Comparison of ENCODE assay signal across 16 cellular contexts in the genomic region with DNA sequence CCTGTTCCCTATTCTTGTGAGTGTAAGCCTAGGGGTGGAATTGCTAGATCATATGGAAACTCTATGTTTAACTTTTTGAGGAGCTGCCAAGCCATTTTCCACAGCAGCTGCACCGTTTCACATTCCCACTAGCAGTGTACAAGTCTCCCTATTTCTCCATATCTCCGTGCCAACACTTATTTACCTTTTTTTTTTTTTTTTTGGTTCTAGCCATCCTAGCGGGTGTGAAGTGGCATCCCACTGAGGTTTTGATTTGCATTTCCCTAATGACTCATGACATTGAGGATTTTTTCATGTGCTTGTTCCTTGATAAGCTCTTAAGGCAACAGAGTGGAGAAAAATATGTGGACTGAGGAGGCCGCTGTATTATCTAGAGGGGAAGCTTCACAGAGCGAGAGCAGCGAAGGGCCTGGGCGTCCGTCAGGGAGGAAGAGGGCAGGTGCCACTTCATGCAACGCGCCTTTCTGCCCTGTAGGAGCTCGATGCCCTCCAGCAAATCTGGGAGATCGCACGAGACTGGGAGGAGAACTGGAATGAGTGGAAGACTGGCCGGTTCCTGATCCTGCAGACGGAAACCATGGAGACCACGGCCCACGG. TPM values are rescaled to one million over a fixed set of nuclear protein-coding genes. Genes with fewer than 3 reads are reported as not detected.
DNase-seq lines count a peak whose midpoint lies in the region; ATAC-seq, FAIRE-seq and TF ChIP-seq lines count a peak whose summit lies in the region.
"Had no signal": no experiment of that assay in that cellular context is flagged by ENCODE, and none has a peak within 500 bp of the region (broad histone marks: within the 10 kb centered on the region; RNA-seq: fewer than 3 reads in every experiment).

No MANE protein-coding gene starts in this region.

- H3K4me1 ChIP-seq in pancreas: no peaks in the 10 kb centered on the region
- no peaks in the 10 kb centered on the region for H3K4me1 ChIP-seq in right atrium auricular region
- H3K4me1 ChIP-seq: Caco-2, testis had no signal

- DNase-seq in DMS 273 (lab: John Stamatoyannopoulos, UW; ENCODE audit: unreplicated experiment): peak; percentile 18
- no peak for DNase-seq in DMS 273 treated with DMSO at 0.1 percent for 48 hours (lab: John Stamatoyannopoulos, UW)
- peak; percentile 69 for DNase-seq in NCI-H2171 treated with DMSO at 0.1 percent for 48 hours (lab: John Stamatoyannopoulos, UW)
- DNase-seq in epithelial cell of esophagus (ENCODE audit: low read depth): peak; percentile 24
- peak in 4 of 6 donors; percentile 64 to 70 (median 68) for DNase-seq in pancreas
- DNase-seq in GM03348 (ENCODE audit: low spot score): no peak
- no peak for DNase-seq in stimulated activated naive CD8-positive, alpha-beta T cell treated with anti-CD3 and anti-CD28 coated beads, Interleukin-15, Interleukin-2, amounts not matched to agents 100 U/mL and 50 U/mL, for 24 hours
- DNase-seq in right atrium auricular region (ENCODE audit: low spot score): no peak
- DNase-seq: activated effector memory CD4-positive, alpha-beta T cell treated with Interleukin-2 at 50 U/mL for 16 hours; Caco-2; mammary epithelial cell; NCI-H82; testis had no signal

- H3K9me3 ChIP-seq in pancreas (no peaks in the 10 kb centered on the region), right atrium auricular region (no peaks in the 10 kb centered on the region)
- H3K9me3 ChIP-seq: Caco-2, testis had no signal

- H3K4me3 ChIP-seq in epithelial cell of esophagus (ENCODE audit: low read length): no peak overlapping the region
- no peak overlapping the region for H3K4me3 ChIP-seq in pancreas
- H3K4me3 ChIP-seq in right atrium auricular region: no peak overlapping the region
- H3K4me3 ChIP-seq: hepatocyte, testis had no signal

- TF ChIP-seq CTCF in epithelial cell of esophagus (IDR thresholded peaks at IDR 0.05; ENCODE audit: insufficient read depth, low read depth, low read length, missing control alignments) (no peak), pancreas (IDR thresholded peaks at IDR 0.05) (no peak), right atrium auricular region (IDR thresholded peaks at IDR 0.05) (no peak)

- intact Hi-C loops in pancreas (cut with DNase I): no loop called here

- peak overlapping the region in 2 of 4 donors; percentile 1 to 6 for H3K27ac ChIP-seq in pancreas
- no peak overlapping the region for H3K27ac ChIP-seq in right atrium auricular region
- H3K27ac ChIP-seq: 22Rv1, hepatocyte, testis had no signal

- H3K27me3 ChIP-seq in pancreas (no peaks in the 10 kb centered on the region), right atrium auricular region (no peaks in the 10 kb centered on the region)
- H3K27me3 ChIP-seq: hepatocyte, testis had no signal

- 45 to 47% methylated on average over 17 of the region's 17 CpGs for WGBS in pancreas, 2 donors

- FAIRE-seq in pancreas (lab: Jason Lieb, UNC): no peak

- H3K36me3 ChIP-seq in pancreas (no peaks in the 10 kb centered on the region), right atrium auricular region (no peaks in the 10 kb centered on the region)

- ATAC-seq in pancreas: peak; percentile 86 to 90 (median 88)
- no peak for ATAC-seq in stimulated activated naive CD8-positive, alpha-beta T cell treated with anti-CD3 and anti-CD28 coated beads, Interleukin-15, Interleukin-2, amounts not matched to agents 100 U/mL and 50 U/mL, for 24 hours

RNA-seq across cellular contexts. Expression of a gene that starts 50.0 kb away (rescaled TPM):
- total RNA-seq in pancreas (under 1 TPM; 0.09 to 0.52 (median 0.19) TPM), right atrium auricular region (under 1 TPM in 1 of 2 donors, not detected in 1; 0.08 TPM)
- polyA plus RNA-seq in pancreas: under 1 TPM; 0.38 TPM
- total RNA-seq: HT1080 had no signal

Comparison
In these comparisons a context has a peak if more than half of its experiments do, and no peak if none do; other contexts are left out.
1. DNase-seq: peak in DMS 273 (single experiment), NCI-H2171 treated with DMSO at 0.1 percent for 48 hours (single experiment), epithelial cell of esophagus (single experiment) and pancreas (4 of 6); none in DMS 273 treated with DMSO at 0.1 percent for 48 hours (single experiment), GM03348 (single experiment), stimulated activated naive CD8-positive, alpha-beta T cell treated with anti-CD3 and anti-CD28 coated beads, Interleukin-15, Interleukin-2, amounts not matched to agents 100 U/mL and 50 U/mL, for 24 hours (single experiment) and right atrium auricular region (single experiment).